8 cellular contexts compared by ENCODE assay signal in genomic region chr3:143885803-143886427, GRCh38. TPM values are rescaled to one million over a fixed set of nuclear protein-coding genes. Genes with fewer than 3 reads are reported as not detected.
A peak's percentile ranks its signal among the peaks of the same experiment; 100 is the strongest.
DNase-seq lines count a peak whose midpoint lies in the region; ATAC-seq and TF ChIP-seq lines count a peak whose summit lies in the region.

No MANE protein-coding gene starts in this region.

- CTCF ChIA-PET in MCF 10A (lab: Yijun Ruan, JAX): interaction anchor here (0.6 to 4.8 kb wide), 46 partner anchors 8 to 1518 kb away, joined by 3 to 63 read pairs (median 4); partner anchors contain the start of genes DIPK2A and SLC9A9

- H3K9ac ChIP-seq in OCI-LY1 (ENCODE audit: low read length): no peak overlapping the region

- H3K27me3 ChIP-seq in OCI-LY1 (ENCODE audit: insufficient read depth, low read length): no peaks in the 10 kb centered on the region
- no peaks in the 10 kb centered on the region for H3K27me3 ChIP-seq in left lung
- no peaks in the 10 kb centered on the region for H3K27me3 ChIP-seq in upper lobe of right lung

- H3F3A ChIP-seq in OCI-LY1 (ENCODE audit: insufficient read depth, low read length): no peaks in the 10 kb centered on the region

- ATAC-seq in activated CD4-positive, CD25-positive, alpha-beta regulatory T cell treated with anti-CD3 and anti-CD28 coated beads, Interleukin-2, amount 50 U/mL, for 24 hours: peak; percentile 53 to 71
- ATAC-seq in GM21360 (IDR thresholded peaks at IDR 0.05; ENCODE audit: unreplicated experiment) (peak; percentile 91), HG03460 (IDR thresholded peaks at IDR 0.05; ENCODE audit: unreplicated experiment) (peak; percentile 95), left lung (peak; percentile 89), upper lobe of right lung (peak; percentile 85)

- no peaks in the 10 kb centered on the region for H3K9me3 Mint-ChIP-seq in MCF 10A (ENCODE audit: unreplicated experiment)

- no peaks in the 10 kb centered on the region for H4K20me1 ChIP-seq in OCI-LY1 (ENCODE audit: insufficient read depth, low read length)

- POLR2A ChIA-PET in MCF 10A (lab: Yijun Ruan, JAX): interaction anchor here (3.5 to 4.0 kb wide), 2 partner anchors 37 to 86 kb away, joined by 18 to 23 read pairs; partner anchors contain the start of genes DIPK2A and SLC9A9

- H3K36me3 Mint-ChIP-seq in MCF 10A (ENCODE audit: insufficient read depth, unreplicated experiment): no peaks in the 10 kb centered on the region

- H3K27ac ChIP-seq in OCI-LY1 (ENCODE audit: low read depth, low read length, poor library complexity, severe bottlenecking) (no peak overlapping the region), left lung (no peak overlapping the region), upper lobe of right lung (no peak overlapping the region)

- no peaks in the 10 kb centered on the region for H3K27me3 Mint-ChIP-seq in MCF 10A (ENCODE audit: insufficient read depth, unreplicated experiment)

- H3K36me3 ChIP-seq in OCI-LY1 (ENCODE audit: insufficient read depth, low read length) (no peaks in the 10 kb centered on the region), left lung (no peaks in the 10 kb centered on the region), upper lobe of right lung (no peaks in the 10 kb centered on the region)

- H3K9me2 ChIP-seq in OCI-LY1 (ENCODE audit: low read depth, low read length): no peaks in the 10 kb centered on the region

- intact Hi-C loops in MCF 10A (cut with micrococcal nuclease): loop anchor here (1.0 kb wide), 2 partner anchors 65 to 111 kb away; no protein-coding TSS in a partner anchor
- intact Hi-C loops in left lung (cut with DNase I): no loop called here
- intact Hi-C loops in upper lobe of right lung (cut with DNase I): no loop called here

- peaks cover 11% of the 10 kb centered on the region for H3K4me1 Mint-ChIP-seq in MCF 10A (ENCODE audit: insufficient read depth, unreplicated experiment)

- H3K4me2 ChIP-seq in OCI-LY1 (ENCODE audit: low read length): no peak overlapping the region

- no peak for DNase-seq in activated CD4-positive, CD25-positive, alpha-beta regulatory T cell (lab: John Stamatoyannopoulos, UW)
- DNase-seq in MCF 10A (ENCODE audit: unreplicated experiment) (peak; percentile 65), left lung (no peak), upper lobe of right lung (no peak)

- H3K4me3 ChIP-seq in OCI-LY1 (ENCODE audit: low read depth, low read length, poor library complexity, severe bottlenecking): no peak overlapping the region
- H3K4me3 ChIP-seq in left lung: no peak overlapping the region
- no peak overlapping the region for H3K4me3 ChIP-seq in upper lobe of right lung

- BruUV-seq in MCF 10A (replicated peaks; lab: Mats Ljungman, UMichigan): no TSS peak

- H2AFZ ChIP-seq in OCI-LY1 (ENCODE audit: low read length): no peak overlapping the region

- H3K27ac Mint-ChIP-seq in MCF 10A (ENCODE audit: low read depth, unreplicated experiment): no peak overlapping the region

- no peaks in the 10 kb centered on the region for H3K9me3 ChIP-seq in OCI-LY1 (ENCODE audit: low read length)
- no peaks in the 10 kb centered on the region for H3K9me3 ChIP-seq in left lung
- H3K9me3 ChIP-seq in upper lobe of right lung: no peaks in the 10 kb centered on the region

- peak; percentile 96 for TF ChIP-seq CTCF in OCI-LY1 (IDR thresholded peaks at IDR 0.05; ENCODE audit: low read length)
- TF ChIP-seq CTCF in MCF 10A (IDR thresholded peaks at IDR 0.05; ENCODE audit: unreplicated experiment): peak; percentile 76
- TF ChIP-seq CTCF in left lung (IDR thresholded peaks at IDR 0.05): peak; percentile 62 to 64
- peak; percentile 79 for TF ChIP-seq CTCF in upper lobe of right lung (IDR thresholded peaks at IDR 0.05)

- H3K4me3 Mint-ChIP-seq in MCF 10A (ENCODE audit: unreplicated experiment): no peak overlapping the region

- H3K79me2 ChIP-seq in OCI-LY1 (ENCODE audit: insufficient read depth, low read length): no peaks in the 10 kb centered on the region

- H3K4me1 ChIP-seq in OCI-LY1 (ENCODE audit: insufficient read depth, low read length, severe bottlenecking) (no peaks in the 10 kb centered on the region), left lung (no peaks in the 10 kb centered on the region), upper lobe of right lung (no peaks in the 10 kb centered on the region)

RNA-seq across cellular contexts. Expression of gene SLC9A9, which starts 37.6 kb away (rescaled TPM):
- 2.0 and 2.2 TPM in 2 replicates for total RNA-seq in MCF 10A (2022)
- total RNA-seq in left lung: 10 to 100 TPM; 15.7 to 17.9 TPM
- 13.3 TPM for total RNA-seq in upper lobe of right lung
